ENCODE assay signal across 8 cellular contexts in the genomic region with DNA sequence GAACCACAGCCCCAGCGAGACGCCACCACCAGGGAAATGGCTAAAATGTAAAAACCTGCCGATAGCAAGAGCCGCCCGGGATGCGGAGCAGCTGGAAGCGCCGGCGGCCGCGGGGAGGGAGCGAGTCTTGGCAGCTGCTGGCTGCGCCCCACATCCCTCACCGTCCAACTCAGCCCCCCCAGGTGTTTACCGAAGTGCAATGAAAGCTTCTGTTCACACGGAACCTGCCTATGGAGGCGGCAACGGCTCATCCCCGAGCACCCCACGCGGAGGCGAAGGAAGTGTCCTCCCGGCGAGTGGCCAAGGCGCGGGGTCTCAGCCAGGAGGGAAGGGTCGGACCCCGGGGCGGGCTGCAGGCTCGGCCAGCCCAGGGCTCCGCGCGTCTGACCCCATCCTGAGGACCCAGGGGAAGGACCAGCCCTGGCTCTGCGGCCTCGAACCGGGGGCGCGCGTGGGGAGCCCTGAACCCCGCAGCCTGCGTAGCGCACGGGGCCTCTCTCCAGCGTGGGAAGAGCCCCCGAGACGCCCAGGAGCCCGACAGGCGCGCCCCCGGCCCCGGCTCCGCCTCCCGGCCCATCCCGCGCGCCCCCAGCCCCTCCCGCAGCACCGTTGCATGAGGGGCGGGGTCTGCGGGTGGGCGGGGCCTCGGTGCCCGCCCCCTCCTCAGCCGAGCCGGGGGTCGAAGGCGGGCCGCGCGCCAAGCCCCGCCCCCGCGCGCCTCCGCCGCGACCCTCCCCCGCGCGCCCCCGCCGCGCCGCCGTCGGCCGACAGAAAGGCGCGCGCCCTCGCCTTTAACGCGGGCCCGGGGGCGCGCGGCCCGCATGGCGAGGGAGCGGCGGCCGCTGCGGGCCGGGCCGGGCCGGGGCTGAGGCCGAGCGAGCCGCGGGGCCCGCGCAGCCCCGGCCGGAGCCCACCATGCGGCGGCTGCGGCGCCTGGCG. TPM values are rescaled to one million over a fixed set of nuclear protein-coding genes. Genes with fewer than 3 reads are reported as not detected.
DNase-seq lines count a peak whose midpoint lies in the region; ATAC-seq and TF ChIP-seq lines count a peak whose summit lies in the region.

A gene (plus strand): TSS at position 822 of the 939 bp plus-strand sequence. CDS start 94 bp downstream, at position 916.

- peaks cover 3% of the 10 kb centered on the region; the same call in 1 of the 3 replicates for H3K36me3 Mint-ChIP-seq in GM23338 (ENCODE audit: low read depth)

- no peak for TF ChIP-seq CTCF in GM23338 (conservative IDR thresholded peaks at IDR 0.05; ENCODE audit: low read depth in 2 of 2)
- TF ChIP-seq CTCF in lower lobe of right lung (IDR thresholded peaks at IDR 0.05), result no peak

- H3K4me3 Mint-ChIP-seq in GM23338, result peak within 1 kb of the TSS; percentile 75

- H3K36me3 ChIP-seq in GM23338 (ENCODE audit: insufficient read depth) (no peaks in the 10 kb centered on the region), lower lobe of right lung (no peaks in the 10 kb centered on the region), urinary bladder (ENCODE audit: insufficient read depth) (no peaks in the 10 kb centered on the region)

- 0 out of 2 replicates have a peak, but pooled peaks cover 7% of the 10 kb centered on the region for H3F3A ChIP-seq in GM23338 (replicated peaks; ENCODE audit: low read depth)

- peak within 1 kb of the TSS; percentile 91 for H3K4me3 ChIP-seq in GM23338
- peak within 1 kb of the TSS; percentile 56 for H3K4me3 ChIP-seq in lower lobe of right lung
- H3K4me3 ChIP-seq in urinary bladder (ENCODE audit: low read depth, low read length), result peak within 1 kb of the TSS; percentile 47

- intact Hi-C loops in lower lobe of right lung (cut with DNase I), result no loop called here

- H3K9me3 ChIP-seq in lower lobe of right lung, result no peaks in the 10 kb centered on the region

- ATAC-seq in GM23338 (peak; percentile 74), lower lobe of right lung (peak; percentile 30 to 31), HG02642 (IDR thresholded peaks at IDR 0.05; ENCODE audit: poor library complexity, unreplicated experiment) (no peak), GM18867 (IDR thresholded peaks at IDR 0.05; ENCODE audit: unreplicated experiment) (no peak)

- H3K79me2 ChIP-seq in GM23338 (replicated peaks; ENCODE audit: insufficient read depth), result peaks cover 10% of the 10 kb centered on the region; the same call in 1 of the 2 replicates

- H3K27ac Mint-ChIP-seq in GM23338, result no peak within 1 kb of the TSS

- H3K4me1 ChIP-seq in GM23338 (ENCODE audit: insufficient read depth), result peaks cover 4% of the 10 kb centered on the region; the same call in 1 of the 2 replicates
- H3K4me1 ChIP-seq in lower lobe of right lung, result peaks cover 35% of the 10 kb centered on the region
- no peaks in the 10 kb centered on the region for H3K4me1 ChIP-seq in urinary bladder (ENCODE audit: insufficient read depth)

- 1% methylated on average over 115 of the region's 119 CpGs for WGBS in urinary bladder

- H3K9me2 ChIP-seq in GM23338 (ENCODE audit: insufficient read depth), result no peaks in the 10 kb centered on the region

- H3K9me3 Mint-ChIP-seq in GM23338, result no peaks in the 10 kb centered on the region

- peaks cover 13% of the 10 kb centered on the region for H3K27me3 ChIP-seq in GM23338 (ENCODE audit: insufficient read depth)
- H3K27me3 ChIP-seq in lower lobe of right lung (ENCODE audit: low read depth), result peaks cover 28% of the 10 kb centered on the region

- peak; percentile 79 for DNase-seq in GM23338 (ENCODE audit: low spot score)
- peak; percentile 42 for DNase-seq in NCI-H2227 treated with DMSO at 0.1 percent for 48 hours (lab: John Stamatoyannopoulos, UW)
- DNase-seq in cerebellar cortex (ENCODE audit: low spot score), result peak; percentile 35
- no peak for DNase-seq in lower lobe of right lung
- DNase-seq in T-helper 9 cell, result no peak

- H2AFZ ChIP-seq in GM23338, result peak within 1 kb of the TSS; percentile 91; the same call in 1 of the 2 replicates

- peaks cover 10% of the 10 kb centered on the region for H4K20me1 ChIP-seq in GM23338 (replicated peaks; ENCODE audit: insufficient read depth)

- no peak within 1 kb of the TSS for H3K27ac ChIP-seq in GM23338 (ENCODE audit: low read depth)
- H3K27ac ChIP-seq in lower lobe of right lung, result peak within 1 kb of the TSS; percentile 71
- no peak within 1 kb of the TSS for H3K27ac ChIP-seq in urinary bladder (ENCODE audit: low read depth)

- H3K4me2 ChIP-seq in GM23338, result peak within 1 kb of the TSS; percentile 90

- peaks cover 5% of the 10 kb centered on the region for H3K4me1 Mint-ChIP-seq in GM23338

- H3K27me3 Mint-ChIP-seq in GM23338 (ENCODE audit: insufficient read depth, low read depth, poor library complexity), result peaks cover 18% of the 10 kb centered on the region

TF ChIP-seq in GM23338, 12 proteins besides CTCF, POLR2A, EP300 and RAD21:
- TF ChIP-seq, protein P1, sequence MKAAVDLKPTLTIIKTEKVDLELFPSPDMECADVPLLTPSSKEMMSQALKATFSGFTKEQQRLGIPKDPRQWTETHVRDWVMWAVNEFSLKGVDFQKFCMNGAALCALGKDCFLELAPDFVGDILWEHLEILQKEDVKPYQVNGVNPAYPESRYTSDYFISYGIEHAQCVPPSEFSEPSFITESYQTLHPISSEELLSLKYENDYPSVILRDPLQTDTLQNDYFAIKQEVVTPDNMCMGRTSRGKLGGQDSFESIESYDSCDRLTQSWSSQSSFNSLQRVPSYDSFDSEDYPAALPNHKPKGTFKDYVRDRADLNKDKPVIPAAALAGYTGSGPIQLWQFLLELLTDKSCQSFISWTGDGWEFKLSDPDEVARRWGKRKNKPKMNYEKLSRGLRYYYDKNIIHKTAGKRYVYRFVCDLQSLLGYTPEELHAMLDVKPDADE (IDR thresholded peaks at IDR 0.05), result no peak
- TF ChIP-seq STAT1 (IDR thresholded peaks at IDR 0.05; ENCODE audit: unreplicated experiment), result no peak
- TF ChIP-seq EZH2phosphoT487 (IDR thresholded peaks at IDR 0.05; ENCODE audit: unreplicated experiment), result no peak
- TF ChIP-seq JUNB (IDR thresholded peaks at IDR 0.05; ENCODE audit: unreplicated experiment), result no peak
- TF ChIP-seq, protein P2, sequence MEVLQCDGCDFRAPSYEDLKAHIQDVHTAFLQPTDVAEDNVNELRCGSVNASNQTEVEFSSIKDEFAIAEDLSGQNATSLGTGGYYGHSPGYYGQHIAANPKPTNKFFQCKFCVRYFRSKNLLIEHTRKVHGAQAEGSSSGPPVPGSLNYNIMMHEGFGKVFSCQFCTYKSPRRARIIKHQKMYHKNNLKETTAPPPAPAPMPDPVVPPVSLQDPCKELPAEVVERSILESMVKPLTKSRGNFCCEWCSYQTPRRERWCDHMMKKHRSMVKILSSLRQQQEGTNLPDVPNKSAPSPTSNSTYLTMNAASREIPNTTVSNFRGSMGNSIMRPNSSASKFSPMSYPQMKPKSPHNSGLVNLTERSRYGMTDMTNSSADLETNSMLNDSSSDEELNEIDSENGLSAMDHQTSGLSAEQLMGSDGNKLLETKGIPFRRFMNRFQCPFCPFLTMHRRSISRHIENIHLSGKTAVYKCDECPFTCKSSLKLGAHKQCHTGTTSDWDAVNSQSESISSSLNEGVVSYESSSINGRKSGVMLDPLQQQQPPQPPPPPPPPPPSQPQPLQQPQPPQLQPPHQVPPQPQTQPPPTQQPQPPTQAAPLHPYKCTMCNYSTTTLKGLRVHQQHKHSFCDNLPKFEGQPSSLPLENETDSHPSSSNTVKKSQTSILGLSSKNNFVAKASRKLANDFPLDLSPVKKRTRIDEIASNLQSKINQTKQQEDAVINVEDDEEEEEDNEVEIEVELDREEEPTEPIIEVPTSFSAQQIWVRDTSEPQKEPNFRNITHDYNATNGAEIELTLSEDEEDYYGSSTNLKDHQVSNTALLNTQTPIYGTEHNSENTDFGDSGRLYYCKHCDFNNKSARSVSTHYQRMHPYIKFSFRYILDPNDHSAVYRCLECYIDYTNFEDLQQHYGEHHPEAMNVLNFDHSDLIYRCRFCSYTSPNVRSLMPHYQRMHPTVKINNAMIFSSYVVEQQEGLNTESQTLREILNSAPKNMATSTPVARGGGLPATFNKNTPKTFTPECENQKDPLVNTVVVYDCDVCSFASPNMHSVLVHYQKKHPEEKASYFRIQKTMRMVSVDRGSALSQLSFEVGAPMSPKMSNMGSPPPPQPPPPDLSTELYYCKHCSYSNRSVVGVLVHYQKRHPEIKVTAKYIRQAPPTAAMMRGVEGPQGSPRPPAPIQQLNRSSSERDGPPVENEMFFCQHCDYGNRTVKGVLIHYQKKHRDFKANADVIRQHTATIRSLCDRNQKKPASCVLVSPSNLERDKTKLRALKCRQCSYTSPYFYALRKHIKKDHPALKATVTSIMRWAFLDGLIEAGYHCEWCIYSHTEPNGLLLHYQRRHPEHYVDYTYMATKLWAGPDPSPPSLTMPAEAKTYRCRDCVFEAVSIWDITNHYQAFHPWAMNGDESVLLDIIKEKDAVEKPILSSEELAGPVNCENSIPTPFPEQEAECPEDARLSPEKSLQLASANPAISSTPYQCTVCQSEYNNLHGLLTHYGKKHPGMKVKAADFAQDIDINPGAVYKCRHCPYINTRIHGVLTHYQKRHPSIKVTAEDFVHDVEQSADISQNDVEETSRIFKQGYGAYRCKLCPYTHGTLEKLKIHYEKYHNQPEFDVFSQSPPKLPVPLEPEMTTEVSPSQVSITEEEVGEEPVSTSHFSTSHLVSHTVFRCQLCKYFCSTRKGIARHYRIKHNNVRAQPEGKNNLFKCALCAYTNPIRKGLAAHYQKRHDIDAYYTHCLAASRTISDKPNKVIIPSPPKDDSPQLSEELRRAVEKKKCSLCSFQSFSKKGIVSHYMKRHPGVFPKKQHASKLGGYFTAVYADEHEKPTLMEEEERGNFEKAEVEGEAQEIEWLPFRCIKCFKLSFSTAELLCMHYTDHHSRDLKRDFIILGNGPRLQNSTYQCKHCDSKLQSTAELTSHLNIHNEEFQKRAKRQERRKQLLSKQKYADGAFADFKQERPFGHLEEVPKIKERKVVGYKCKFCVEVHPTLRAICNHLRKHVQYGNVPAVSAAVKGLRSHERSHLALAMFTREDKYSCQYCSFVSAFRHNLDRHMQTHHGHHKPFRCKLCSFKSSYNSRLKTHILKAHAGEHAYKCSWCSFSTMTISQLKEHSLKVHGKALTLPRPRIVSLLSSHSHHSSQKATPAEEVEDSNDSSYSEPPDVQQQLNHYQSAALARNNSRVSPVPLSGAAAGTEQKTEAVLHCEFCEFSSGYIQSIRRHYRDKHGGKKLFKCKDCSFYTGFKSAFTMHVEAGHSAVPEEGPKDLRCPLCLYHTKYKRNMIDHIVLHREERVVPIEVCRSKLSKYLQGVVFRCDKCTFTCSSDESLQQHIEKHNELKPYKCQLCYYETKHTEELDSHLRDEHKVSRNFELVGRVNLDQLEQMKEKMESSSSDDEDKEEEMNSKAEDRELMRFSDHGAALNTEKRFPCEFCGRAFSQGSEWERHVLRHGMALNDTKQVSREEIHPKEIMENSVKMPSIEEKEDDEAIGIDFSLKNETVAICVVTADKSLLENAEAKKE (CRISPR knock-in tag; IDR thresholded peaks at IDR 0.05), result no peak
- TF ChIP-seq POLR2AphosphoS5 (IDR thresholded peaks at IDR 0.05; ENCODE audit: low read depth), result no peak

RNA-seq across cellular contexts. Expression of the gene that starts here (rescaled TPM):
- total RNA-seq in GM23338 (2014; rRNA removed; shearing (Covaris generic)), result 47.2 and 60.0 TPM in 2 replicates
- polyA plus RNA-seq in GM23338 (2016; fragmentation: Nextera tagmentation; extraction: Ambion mirVana) (18.7 and 24.2 TPM in 2 replicates), urinary bladder (18.9 TPM)
- total RNA-seq in lower lobe of right lung (15.1 TPM), urinary bladder (10.8 TPM)

Comparison
In these comparisons a context has a peak if more than half of its experiments do, and no peak if none do; other contexts are left out.
1. ATAC-seq: peak in GM23338 (single experiment) and lower lobe of right lung (2 of 2); none in HG02642 (single experiment) and GM18867 (single experiment).
2. DNase-seq: peak in GM23338 (single experiment), NCI-H2227 treated with DMSO at 0.1 percent for 48 hours (single experiment) and cerebellar cortex (single experiment); none in lower lobe of right lung (single experiment) and T-helper 9 cell (single experiment).
3. Peak in every context shown above with its lines, with median percentiles within 50 percentile points of each other: H3K4me3 ChIP-seq.